Comparison of ENCODE assay signal across 1 cellular context in the genomic region with DNA sequence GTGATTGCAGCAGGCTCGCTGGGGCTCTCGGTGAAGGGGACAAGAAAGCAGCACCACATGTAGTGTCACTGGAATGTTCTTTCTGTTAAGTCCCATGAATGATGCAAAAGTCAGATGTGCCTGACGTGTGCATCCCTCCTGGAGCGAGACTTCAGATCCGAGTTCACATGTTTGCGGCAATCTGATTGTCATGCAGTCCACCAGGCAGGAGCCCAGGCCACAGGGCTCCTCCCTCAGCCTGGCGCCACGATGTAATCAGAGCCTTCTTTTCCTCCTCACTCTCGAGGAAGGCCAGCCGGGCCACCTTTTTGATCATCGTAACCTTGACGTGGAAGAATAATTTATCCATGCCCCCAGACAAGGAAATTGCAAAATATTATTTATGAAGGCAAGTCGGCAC.
TF ChIP-seq lines count a peak whose summit lies in the region.

No MANE protein-coding gene starts in this region.

TF ChIP-seq in HEK293, 187 proteins besides CTCF, POLR2A, EP300 and RAD21 (continued from another document):
- peak; percentile 1; the same call in 1 of the 2 replicates for TF ChIP-seq ZIC2 (tag by site-specific recombination; IDR thresholded peaks at IDR 0.05)
